1 cellular context compared by ENCODE assay signal in the genomic region with DNA sequence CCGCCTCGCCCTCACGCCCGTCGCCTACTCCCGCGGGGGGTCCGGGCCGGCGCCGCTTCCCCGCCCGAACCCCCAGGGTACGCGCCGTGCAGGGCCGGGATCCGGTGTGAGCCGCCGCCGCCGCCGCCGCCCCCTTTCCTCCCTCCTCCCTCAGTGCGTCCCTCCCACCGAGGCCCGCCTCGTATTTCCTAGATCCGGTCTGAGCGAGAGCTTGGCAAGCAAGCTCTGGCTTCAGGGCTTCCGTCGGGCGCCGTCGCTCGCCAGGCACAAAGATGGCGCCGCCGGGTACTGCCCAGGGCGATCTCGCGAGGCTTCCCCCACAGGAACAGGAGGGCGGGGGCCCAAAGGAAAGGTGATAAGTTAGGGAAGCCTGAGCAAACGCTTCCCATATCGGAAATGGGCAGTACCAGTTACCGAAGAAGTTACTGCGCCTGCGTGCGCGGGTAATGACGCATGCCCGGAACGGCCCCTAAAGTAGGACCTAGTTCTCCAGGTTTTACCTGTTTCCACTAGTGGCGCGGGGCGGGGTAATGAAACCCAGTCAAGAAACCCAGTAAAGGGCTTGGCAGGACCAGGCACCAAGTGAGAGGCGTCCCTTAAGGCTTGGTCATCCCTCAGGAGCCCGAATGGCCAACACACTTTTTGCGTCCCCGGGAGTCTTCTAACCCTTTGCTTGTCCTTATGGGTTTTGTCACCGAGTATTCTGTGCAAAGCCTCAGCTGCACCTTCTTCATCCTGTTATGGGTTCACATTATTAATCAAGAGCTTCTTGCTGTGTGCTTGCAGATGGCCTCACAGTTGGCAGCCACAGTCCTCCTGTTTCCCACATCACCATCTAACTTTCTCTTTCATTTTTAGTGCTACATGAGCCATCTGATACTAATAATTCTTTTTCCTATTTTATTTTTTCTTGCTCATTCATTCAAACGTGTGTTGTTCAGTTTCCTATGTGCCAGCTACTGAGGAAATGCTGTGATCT.
TF ChIP-seq lines count a peak whose summit lies in the region.

Gene TAB3, minus strand, starts transcription at position 108 of the 979 bp plus-strand sequence. CDS start 29,666 bp downstream, outside the sequence.

TF ChIP-seq in K562, 482 proteins besides CTCF, POLR2A, EP300 and RAD21 (continued from another document and continues in another):
- TF ChIP-seq VEZF1 (CRISPR knock-in tag; IDR thresholded peaks at IDR 0.05) (peak; percentile 93), CGGBP1 (CRISPR knock-in tag; IDR thresholded peaks at IDR 0.05) (peak; percentile 53; the same call in 1 of the 2 replicates), SMARCA4 (IDR thresholded peaks at IDR 0.05) (0 out of 2 replicates have a peak, but pooled peaks have one; percentile 22), MBD2 (IDR thresholded peaks at IDR 0.05; ENCODE audit: borderline replicate concordance, low read depth) (peak; percentile 49), CREM (IDR thresholded peaks at IDR 0.05; ENCODE audit: low read depth) (peak; percentile 89), ZNF23 (CRISPR knock-in tag; IDR thresholded peaks at IDR 0.05) (no peak), HSF4 (CRISPR knock-in tag; IDR thresholded peaks at IDR 0.05; ENCODE audit: borderline replicate concordance) (no peak), TBP (optimal IDR thresholded peaks at IDR 0.05; ENCODE audit: low read depth, low read length) (peak; percentile 37), SP1 (CRISPR knock-in tag; IDR thresholded peaks at IDR 0.05) (peak; percentile 73), NEUROD1 (IDR thresholded peaks at IDR 0.05; ENCODE audit: borderline replicate concordance, low read depth, low read length, partially characterized antibody) (peak; percentile 79), GMEB1 (CRISPR knock-in tag; IDR thresholded peaks at IDR 0.05) (peak; percentile 30; the same call in 1 of the 2 replicates), ETV1 (tag; conservative IDR thresholded peaks at IDR 0.05; ENCODE audit: low read depth) (peak; percentile 92), NONO (IDR thresholded peaks at IDR 0.05; ENCODE audit: low read depth in 2 of 2, low read length in 1 of 2) (peak in 1 of 2 experiments; percentile 73; a peak in 2 of 4 replicates), ZBTB1 (CRISPR knock-in tag; IDR thresholded peaks at IDR 0.05; ENCODE audit: borderline replicate concordance, low read depth) (no peak), ZNF507 (tag; conservative IDR thresholded peaks at IDR 0.05) (no peak), ELF2 (CRISPR knock-in tag; IDR thresholded peaks at IDR 0.05) (no peak), NFE2 (IDR thresholded peaks at IDR 0.05; ENCODE audit: low read depth) (no peak; the same call in 1 of the 2 replicates), TOE1 (IDR thresholded peaks at IDR 0.05; ENCODE audit: borderline replicate concordance) (peak; percentile 64; the same call in 1 of the 2 replicates), TOE1 (CRISPR knock-in tag; IDR thresholded peaks at IDR 0.05; ENCODE audit: borderline replicate concordance, low read depth) (no peak), PHF8 (IDR thresholded peaks at IDR 0.05; ENCODE audit: borderline replicate concordance, low read length) (peak; percentile 53; the same call in 1 of the 2 replicates), KLF1 (tag; IDR thresholded peaks at IDR 0.05) (peak; percentile 82), TAF9B (IDR thresholded peaks at IDR 0.05; ENCODE audit: partially characterized antibody) (peak; percentile 37), RBM39 (optimal IDR thresholded peaks at IDR 0.05; ENCODE audit: low read depth, low read length) (no peak), SRSF3 (IDR thresholded peaks at IDR 0.05; ENCODE audit: insufficient read depth, low read length) (no peak), MEF2A (IDR thresholded peaks at IDR 0.05; ENCODE audit: control insufficient read depth, low read depth, low read length) (no peak), ZNF146 (CRISPR knock-in tag; IDR thresholded peaks at IDR 0.05; ENCODE audit: unreplicated experiment) (no peak), CBX5 (IDR thresholded peaks at IDR 0.05; ENCODE audit: borderline replicate concordance, low read depth) (no peak), GABPA (tag; conservative IDR thresholded peaks at IDR 0.05; ENCODE audit: low read depth) (peak; percentile 90), CHD1 (IDR thresholded peaks at IDR 0.05; ENCODE audit: low read length) (no peak), CREB1 (IDR thresholded peaks at IDR 0.05) (peak; percentile 79), CREB1 (CRISPR knock-in tag; IDR thresholded peaks at IDR 0.05) (peak; percentile 76), NR2C1 (IDR thresholded peaks at IDR 0.05) (peak; percentile 51), NR2C1 (tag; IDR thresholded peaks at IDR 0.05) (no peak)
- TF ChIP-seq, protein P1, sequence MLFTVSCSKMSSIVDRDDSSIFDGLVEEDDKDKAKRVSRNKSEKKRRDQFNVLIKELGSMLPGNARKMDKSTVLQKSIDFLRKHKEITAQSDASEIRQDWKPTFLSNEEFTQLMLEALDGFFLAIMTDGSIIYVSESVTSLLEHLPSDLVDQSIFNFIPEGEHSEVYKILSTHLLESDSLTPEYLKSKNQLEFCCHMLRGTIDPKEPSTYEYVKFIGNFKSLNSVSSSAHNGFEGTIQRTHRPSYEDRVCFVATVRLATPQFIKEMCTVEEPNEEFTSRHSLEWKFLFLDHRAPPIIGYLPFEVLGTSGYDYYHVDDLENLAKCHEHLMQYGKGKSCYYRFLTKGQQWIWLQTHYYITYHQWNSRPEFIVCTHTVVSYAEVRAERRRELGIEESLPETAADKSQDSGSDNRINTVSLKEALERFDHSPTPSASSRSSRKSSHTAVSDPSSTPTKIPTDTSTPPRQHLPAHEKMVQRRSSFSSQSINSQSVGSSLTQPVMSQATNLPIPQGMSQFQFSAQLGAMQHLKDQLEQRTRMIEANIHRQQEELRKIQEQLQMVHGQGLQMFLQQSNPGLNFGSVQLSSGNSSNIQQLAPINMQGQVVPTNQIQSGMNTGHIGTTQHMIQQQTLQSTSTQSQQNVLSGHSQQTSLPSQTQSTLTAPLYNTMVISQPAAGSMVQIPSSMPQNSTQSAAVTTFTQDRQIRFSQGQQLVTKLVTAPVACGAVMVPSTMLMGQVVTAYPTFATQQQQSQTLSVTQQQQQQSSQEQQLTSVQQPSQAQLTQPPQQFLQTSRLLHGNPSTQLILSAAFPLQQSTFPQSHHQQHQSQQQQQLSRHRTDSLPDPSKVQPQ (CRISPR knock-in tag; IDR thresholded peaks at IDR 0.05; ENCODE audit: borderline replicate concordance), result no peak
- TF ChIP-seq, protein P2, sequence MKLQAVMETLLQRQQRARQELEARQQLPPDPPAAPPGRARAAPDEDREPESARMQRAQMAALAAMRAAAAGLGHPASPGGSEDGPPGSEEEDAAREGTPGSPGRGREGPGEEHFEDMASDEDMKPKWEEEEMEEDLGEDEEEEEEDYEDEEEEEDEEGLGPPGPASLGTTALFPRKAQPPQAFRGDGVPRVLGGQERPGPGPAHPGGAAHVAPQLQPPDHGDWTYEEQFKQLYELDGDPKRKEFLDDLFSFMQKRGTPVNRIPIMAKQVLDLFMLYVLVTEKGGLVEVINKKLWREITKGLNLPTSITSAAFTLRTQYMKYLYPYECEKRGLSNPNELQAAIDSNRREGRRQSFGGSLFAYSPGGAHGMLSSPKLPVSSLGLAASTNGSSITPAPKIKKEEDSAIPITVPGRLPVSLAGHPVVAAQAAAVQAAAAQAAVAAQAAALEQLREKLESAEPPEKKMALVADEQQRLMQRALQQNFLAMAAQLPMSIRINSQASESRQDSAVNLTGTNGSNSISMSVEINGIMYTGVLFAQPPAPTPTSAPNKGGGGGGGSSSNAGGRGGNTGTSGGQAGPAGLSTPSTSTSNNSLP (IDR thresholded peaks at IDR 0.05; ENCODE audit: borderline replicate concordance, low read depth, low read length), result no peak
- TF ChIP-seq, protein P3, sequence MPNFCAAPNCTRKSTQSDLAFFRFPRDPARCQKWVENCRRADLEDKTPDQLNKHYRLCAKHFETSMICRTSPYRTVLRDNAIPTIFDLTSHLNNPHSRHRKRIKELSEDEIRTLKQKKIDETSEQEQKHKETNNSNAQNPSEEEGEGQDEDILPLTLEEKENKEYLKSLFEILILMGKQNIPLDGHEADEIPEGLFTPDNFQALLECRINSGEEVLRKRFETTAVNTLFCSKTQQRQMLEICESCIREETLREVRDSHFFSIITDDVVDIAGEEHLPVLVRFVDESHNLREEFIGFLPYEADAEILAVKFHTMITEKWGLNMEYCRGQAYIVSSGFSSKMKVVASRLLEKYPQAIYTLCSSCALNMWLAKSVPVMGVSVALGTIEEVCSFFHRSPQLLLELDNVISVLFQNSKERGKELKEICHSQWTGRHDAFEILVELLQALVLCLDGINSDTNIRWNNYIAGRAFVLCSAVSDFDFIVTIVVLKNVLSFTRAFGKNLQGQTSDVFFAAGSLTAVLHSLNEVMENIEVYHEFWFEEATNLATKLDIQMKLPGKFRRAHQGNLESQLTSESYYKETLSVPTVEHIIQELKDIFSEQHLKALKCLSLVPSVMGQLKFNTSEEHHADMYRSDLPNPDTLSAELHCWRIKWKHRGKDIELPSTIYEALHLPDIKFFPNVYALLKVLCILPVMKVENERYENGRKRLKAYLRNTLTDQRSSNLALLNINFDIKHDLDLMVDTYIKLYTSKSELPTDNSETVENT (CRISPR knock-in tag; IDR thresholded peaks at IDR 0.05), result no peak
- TF ChIP-seq, protein P4, sequence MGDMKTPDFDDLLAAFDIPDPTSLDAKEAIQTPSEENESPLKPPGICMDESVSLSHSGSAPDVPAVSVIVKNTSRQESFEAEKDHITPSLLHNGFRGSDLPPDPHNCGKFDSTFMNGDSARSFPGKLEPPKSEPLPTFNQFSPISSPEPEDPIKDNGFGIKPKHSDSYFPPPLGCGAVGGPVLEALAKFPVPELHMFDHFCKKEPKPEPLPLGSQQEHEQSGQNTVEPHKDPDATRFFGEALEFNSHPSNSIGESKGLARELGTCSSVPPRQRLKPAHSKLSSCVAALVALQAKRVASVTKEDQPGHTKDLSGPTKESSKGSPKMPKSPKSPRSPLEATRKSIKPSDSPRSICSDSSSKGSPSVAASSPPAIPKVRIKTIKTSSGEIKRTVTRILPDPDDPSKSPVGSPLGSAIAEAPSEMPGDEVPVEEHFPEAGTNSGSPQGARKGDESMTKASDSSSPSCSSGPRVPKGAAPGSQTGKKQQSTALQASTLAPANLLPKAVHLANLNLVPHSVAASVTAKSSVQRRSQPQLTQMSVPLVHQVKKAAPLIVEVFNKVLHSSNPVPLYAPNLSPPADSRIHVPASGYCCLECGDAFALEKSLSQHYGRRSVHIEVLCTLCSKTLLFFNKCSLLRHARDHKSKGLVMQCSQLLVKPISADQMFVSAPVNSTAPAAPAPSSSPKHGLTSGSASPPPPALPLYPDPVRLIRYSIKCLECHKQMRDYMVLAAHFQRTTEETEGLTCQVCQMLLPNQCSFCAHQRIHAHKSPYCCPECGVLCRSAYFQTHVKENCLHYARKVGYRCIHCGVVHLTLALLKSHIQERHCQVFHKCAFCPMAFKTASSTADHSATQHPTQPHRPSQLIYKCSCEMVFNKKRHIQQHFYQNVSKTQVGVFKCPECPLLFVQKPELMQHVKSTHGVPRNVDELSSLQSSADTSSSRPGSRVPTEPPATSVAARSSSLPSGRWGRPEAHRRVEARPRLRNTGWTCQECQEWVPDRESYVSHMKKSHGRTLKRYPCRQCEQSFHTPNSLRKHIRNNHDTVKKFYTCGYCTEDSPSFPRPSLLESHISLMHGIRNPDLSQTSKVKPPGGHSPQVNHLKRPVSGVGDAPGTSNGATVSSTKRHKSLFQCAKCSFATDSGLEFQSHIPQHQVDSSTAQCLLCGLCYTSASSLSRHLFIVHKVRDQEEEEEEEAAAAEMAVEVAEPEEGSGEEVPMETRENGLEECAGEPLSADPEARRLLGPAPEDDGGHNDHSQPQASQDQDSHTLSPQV (IDR thresholded peaks at IDR 0.05), result no peak
- TF ChIP-seq, protein P5, sequence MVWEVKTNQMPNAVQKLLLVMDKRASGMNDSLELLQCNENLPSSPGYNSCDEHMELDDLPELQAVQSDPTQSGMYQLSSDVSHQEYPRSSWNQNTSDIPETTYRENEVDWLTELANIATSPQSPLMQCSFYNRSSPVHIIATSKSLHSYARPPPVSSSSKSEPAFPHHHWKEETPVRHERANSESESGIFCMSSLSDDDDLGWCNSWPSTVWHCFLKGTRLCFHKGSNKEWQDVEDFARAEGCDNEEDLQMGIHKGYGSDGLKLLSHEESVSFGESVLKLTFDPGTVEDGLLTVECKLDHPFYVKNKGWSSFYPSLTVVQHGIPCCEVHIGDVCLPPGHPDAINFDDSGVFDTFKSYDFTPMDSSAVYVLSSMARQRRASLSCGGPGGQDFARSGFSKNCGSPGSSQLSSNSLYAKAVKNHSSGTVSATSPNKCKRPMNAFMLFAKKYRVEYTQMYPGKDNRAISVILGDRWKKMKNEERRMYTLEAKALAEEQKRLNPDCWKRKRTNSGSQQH (CRISPR knock-in tag; IDR thresholded peaks at IDR 0.05), result no peak
